In the genomic region with DNA sequence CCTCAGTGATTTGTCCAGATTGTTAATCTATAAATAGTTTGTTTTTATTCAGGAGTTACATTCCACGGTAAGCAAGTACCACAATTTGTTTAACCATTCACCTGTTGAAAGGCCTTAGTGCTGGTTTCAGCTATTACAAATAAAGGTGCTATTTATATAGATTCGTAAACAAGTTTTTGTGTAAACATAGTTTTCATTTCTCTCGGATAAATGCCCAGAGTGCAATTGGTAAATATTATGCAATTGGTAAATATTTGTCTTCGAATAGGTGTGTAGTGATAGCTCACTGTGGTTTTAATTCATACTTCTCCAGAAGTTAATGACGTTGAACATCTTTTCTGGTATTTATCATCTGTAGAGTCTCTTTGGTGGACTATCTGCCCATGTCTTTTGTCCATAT, we compare ENCODE assay signal across 16 cellular contexts.
DNase-seq lines count a peak whose midpoint lies in the region; ATAC-seq and TF ChIP-seq lines count a peak whose summit lies in the region.
"Had no signal": no experiment of that assay in that cellular context is flagged by ENCODE, and none has a peak within 500 bp of the region (broad histone marks: within the 10 kb centered on the region; RNA-seq: fewer than 3 reads in every experiment).

No MANE protein-coding gene starts in this region.

- no peaks in the 10 kb centered on the region for H3K4me1 ChIP-seq in breast epithelium

- no peak for TF ChIP-seq CTCF in breast epithelium (IDR thresholded peaks at IDR 0.05)
- TF ChIP-seq CTCF in fibroblast of villous mesenchyme (IDR thresholded peaks at IDR 0.05; ENCODE audit: insufficient read depth, low read depth, low read length) = no peak

- H3K4me3 ChIP-seq in breast epithelium = no peak overlapping the region
- no peak overlapping the region for H3K4me3 ChIP-seq in fibroblast of villous mesenchyme (ENCODE audit: low read depth, low read length)
- H3K4me3 ChIP-seq in H7 (ENCODE audit: insufficient read depth, low read depth, low read length) = no peak overlapping the region

- H3K36me3 ChIP-seq in breast epithelium (no peaks in the 10 kb centered on the region), H7 (replicated peaks; ENCODE audit: control insufficient read depth, insufficient read depth, low read length) (no peaks in the 10 kb centered on the region)
- H3K36me3 ChIP-seq: BE2C had no signal

- no peak for TF ChIP-seq POLR2A in breast epithelium (IDR thresholded peaks at IDR 0.05)

- no peak for ATAC-seq in left cardiac atrium
- ATAC-seq: T-cell had no signal

- H3K9me3 ChIP-seq in breast epithelium = no peaks in the 10 kb centered on the region
- H3K9me3 ChIP-seq: BE2C had no signal

- in situ Hi-C loops in T47D (cut with HindIII; ENCODE audit: low pct_unique_long_range_greater_than_20kb, low sequenced_read_pairs) = no loop called here

- DNase-seq in T47D (ENCODE audit: low read depth in 1 of 2, low spot score in 1 of 2) = peak; percentile 18 to 88
- no peak for DNase-seq in breast epithelium (ENCODE audit: low spot score in 2 of 2)
- DNase-seq in NCI-H748 (lab: John Stamatoyannopoulos, UW; ENCODE audit: unreplicated experiment) = peak; percentile 75
- peak; percentile 20 for DNase-seq in fibroblast of villous mesenchyme (ENCODE audit: low read depth)
- no peak for DNase-seq in left cardiac atrium
- no peak for DNase-seq in H7
- no peak for DNase-seq in NCI-H1694 treated with DMSO at 0.1 percent for 48 hours (lab: John Stamatoyannopoulos, UW)
- DNase-seq: BE2C; CD4-positive, alpha-beta memory T cell; NCI-H1436; NCI-H2107; NCI-H446 treated with DMSO at 0.1 percent for 48 hours; NK-92 treated with Interleukin-12 subunit alpha and Interleukin-12 subunit beta, amount 100 ng/mL, for 24 hours; OCI-M1; T-cell had no signal

- intact Hi-C loops in breast epithelium (cut with DNase I; ENCODE audit: low total_unique reads) (no loop called here), left cardiac atrium (cut with DNase I) (no loop called here)

- H3K27ac ChIP-seq in breast epithelium = no peak overlapping the region
- H3K27ac ChIP-seq: KMS-11 had no signal

- no peaks in the 10 kb centered on the region for H3K27me3 ChIP-seq in breast epithelium
- no peaks in the 10 kb centered on the region for H3K27me3 ChIP-seq in H7 (ENCODE audit: control insufficient read depth, insufficient read depth, low read length)
- H3K27me3 ChIP-seq: BE2C had no signal

Comparison
In these comparisons a context has a peak if more than half of its experiments do, and no peak if none do; other contexts are left out.
1. DNase-seq: peak in T47D (2 of 2), NCI-H748 (single experiment) and fibroblast of villous mesenchyme (single experiment); none in breast epithelium (0 of 2), left cardiac atrium (single experiment), H7 (single experiment) and NCI-H1694 treated with DMSO at 0.1 percent for 48 hours (single experiment).